In the genomic region with DNA sequence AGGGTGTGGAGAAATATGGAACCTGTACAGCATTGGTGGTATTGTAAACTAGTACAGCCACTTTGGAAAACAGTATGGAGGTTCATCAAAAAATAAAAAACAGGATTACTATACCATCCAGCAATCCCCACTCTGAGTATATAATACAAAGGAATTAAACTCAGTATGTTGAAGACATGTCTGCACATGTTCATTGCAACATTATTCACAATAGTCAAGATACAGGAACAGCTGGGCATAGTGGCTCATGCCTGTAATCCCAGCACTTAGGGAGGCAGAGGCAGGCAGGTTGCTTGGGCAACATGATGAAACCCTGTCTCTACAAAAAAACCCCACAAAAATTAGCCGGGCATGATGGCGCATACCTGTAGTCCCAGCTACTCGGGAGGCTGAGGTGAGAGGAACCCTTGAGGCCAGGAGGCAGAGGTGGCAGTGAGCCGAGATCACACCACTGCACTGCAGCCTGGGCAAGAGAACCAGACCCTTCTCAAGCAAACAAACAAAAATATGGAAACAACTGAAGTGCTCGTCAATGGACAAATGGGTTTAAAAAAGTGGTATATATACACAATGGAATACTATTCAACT, we compare ENCODE assay signal across 20 cellular contexts.
"Had no signal": no experiment of that assay in that cellular context is flagged by ENCODE, and none has a peak within 500 bp of the region (broad histone marks: within the 10 kb centered on the region; RNA-seq: fewer than 3 reads in every experiment).

No MANE protein-coding gene starts in this region.

- H3K4me1 Mint-ChIP-seq: activated T-helper 17 cell treated with anti-CD3 and anti-CD28 coated beads, Interleukin-2, amount 50 U/mL, for 72 hours had no signal

- H3K9me3 Mint-ChIP-seq: activated naive CD4-positive, alpha-beta T cell treated with anti-CD3 and anti-CD28 coated beads, Interleukin-2, amount 50 U/mL, for 72 hours; activated T-cell treated with anti-CD3 and anti-CD28 coated beads, Interleukin-2, amount 50 U/mL, for 24 hours; activated T-helper 17 cell treated with anti-CD3 and anti-CD28 coated beads, Interleukin-2, amount 50 U/mL, for 72 hours; immature natural killer cell; naive thymus-derived CD8-positive, alpha-beta T cell; stimulated activated naive CD8-positive, alpha-beta T cell treated with anti-CD3 and anti-CD28 coated beads, Interleukin-15, Interleukin-2, amounts not matched to agents 100 ng/mL and 50 ng/mL, for 24 hours had no signal

- H3K27ac Mint-ChIP-seq: activated naive CD4-positive, alpha-beta T cell treated with anti-CD3 and anti-CD28 coated beads, Interleukin-2, amount 50 U/mL, for 72 hours; activated T-cell treated with anti-CD3 and anti-CD28 coated beads, Interleukin-2, amount 50 U/mL, for 24 hours; activated T-helper 17 cell treated with anti-CD3 and anti-CD28 coated beads, Interleukin-2, amount 50 U/mL, for 72 hours; immature natural killer cell; naive thymus-derived CD8-positive, alpha-beta T cell; stimulated activated naive CD8-positive, alpha-beta T cell treated with anti-CD3 and anti-CD28 coated beads, Interleukin-15, Interleukin-2, amounts not matched to agents 100 ng/mL and 50 ng/mL, for 24 hours had no signal

- H3K4me3 Mint-ChIP-seq: activated T-cell treated with anti-CD3 and anti-CD28 coated beads, Interleukin-2, amount 50 U/mL, for 24 hours; activated T-helper 17 cell treated with anti-CD3 and anti-CD28 coated beads, Interleukin-2, amount 50 U/mL, for 72 hours; immature natural killer cell; naive thymus-derived CD8-positive, alpha-beta T cell; stimulated activated naive CD8-positive, alpha-beta T cell treated with anti-CD3 and anti-CD28 coated beads, Interleukin-15, Interleukin-2, amounts not matched to agents 100 ng/mL and 50 ng/mL, for 24 hours had no signal

- H3K27ac ChIP-seq: ascending aorta, coronary artery, hepatocyte, left lung, ovary, psoas muscle, right atrium auricular region, thyroid gland, upper lobe of right lung had no signal

- DNase-seq: activated T-cell treated with anti-CD3 and anti-CD28 coated beads, Interleukin-2, amount 50 U/mL, for 24 hours; foreskin melanocyte; immature natural killer cell; kidney glomerular epithelial cell; left lung; naive thymus-derived CD8-positive, alpha-beta T cell; ovary; psoas muscle; stimulated activated CD4-positive, alpha-beta T cell treated with anti-CD3 and anti-CD28 coated beads, Interleukin-4, amount 100 ng/mL, for 4 hours; substantia nigra; T-helper 1 cell; thyroid gland; upper lobe of right lung had no signal

- H3K36me3 Mint-ChIP-seq: activated naive CD4-positive, alpha-beta T cell treated with anti-CD3 and anti-CD28 coated beads, Interleukin-2, amount 50 U/mL, for 72 hours; immature natural killer cell had no signal
